In genomic region chr10:95755511-95756004, GRCh38 we compare ENCODE assay signal across 9 cellular contexts. TPM values are rescaled to one million over a fixed set of nuclear protein-coding genes. Genes with fewer than 3 reads are reported as not detected.
DNase-seq lines count a peak whose midpoint lies in the region; ATAC-seq, FAIRE-seq and TF ChIP-seq lines count a peak whose summit lies in the region.
"Had no signal": no experiment of that assay in that cellular context is flagged by ENCODE, and none has a peak within 500 bp of the region (broad histone marks: within the 10 kb centered on the region; RNA-seq: fewer than 3 reads in every experiment).

No MANE protein-coding gene starts in this region.

- no peak for TF ChIP-seq RAD21 in A549 (conservative IDR thresholded peaks at IDR 0.05 in 1 of 2, IDR thresholded peaks at IDR 0.05 in 1 of 2)

- H3K27ac ChIP-seq in A549, result no peak overlapping the region

- H3K4me1 Mint-ChIP-seq in glutamatergic neuron (ENCODE audit: low read depth, unreplicated experiment), result peaks cover 9% of the 10 kb centered on the region
- peaks cover 34% of the 10 kb centered on the region for H3K4me1 Mint-ChIP-seq in osteocyte (ENCODE audit: unreplicated experiment)

- no peaks in the 10 kb centered on the region for H3K4me1 ChIP-seq in A549

- ATAC-seq in A549, result peak; percentile 68 to 81; a peak in 5 of 6 replicates
- ATAC-seq in GM21515 (IDR thresholded peaks at IDR 0.05; ENCODE audit: unreplicated experiment), result peak; percentile 41
- ATAC-seq in HG03045 (IDR thresholded peaks at IDR 0.05; ENCODE audit: unreplicated experiment), result no peak

- H3K9me3 Mint-ChIP-seq in glutamatergic neuron (ENCODE audit: unreplicated experiment) (peaks cover 3% of the 10 kb centered on the region), osteocyte (ENCODE audit: unreplicated experiment) (no peaks in the 10 kb centered on the region)

- FAIRE-seq in A549 (lab: Jason Lieb, UNC), result no peak
- FAIRE-seq: G401.6 had no signal

- H3K27me3 Mint-ChIP-seq in glutamatergic neuron (ENCODE audit: unreplicated experiment) (peaks cover 2% of the 10 kb centered on the region), osteocyte (ENCODE audit: unreplicated experiment) (no peaks in the 10 kb centered on the region)

- H3K36me3 Mint-ChIP-seq in glutamatergic neuron (ENCODE audit: unreplicated experiment), result no peaks in the 10 kb centered on the region
- no peaks in the 10 kb centered on the region for H3K36me3 Mint-ChIP-seq in osteocyte (ENCODE audit: unreplicated experiment)

- H3K27ac Mint-ChIP-seq in glutamatergic neuron (ENCODE audit: unreplicated experiment) (no peak overlapping the region), osteocyte (ENCODE audit: unreplicated experiment) (no peak overlapping the region)

- TF ChIP-seq POLR2A in A549 (IDR thresholded peaks at IDR 0.05; ENCODE audit: low read length), result no peak

- DNase-seq in A549 (ENCODE audit: low read depth in 1 of 2, low spot score in 1 of 2) (peak in 1 of 2 experiments; percentile 31), glutamatergic neuron (no peak), osteocyte (ENCODE audit: extremely low spot score, unreplicated experiment) (no peak), NCI-H2081 treated with DMSO at 0.1 percent for 48 hours (lab: John Stamatoyannopoulos, UW) (no peak), HuH-7 (ENCODE audit: low spot score) (no peak)

- H3K4me3 Mint-ChIP-seq in glutamatergic neuron (ENCODE audit: unreplicated experiment), result peak overlapping the region; percentile 79
- H3K4me3 Mint-ChIP-seq in osteocyte (ENCODE audit: unreplicated experiment), result peak overlapping the region; percentile 65

- H3K4me2 ChIP-seq in A549, result peak overlapping the region; percentile 70

- H3K9me3 ChIP-seq in A549, result no peaks in the 10 kb centered on the region

- TF ChIP-seq EP300 in A549 (IDR thresholded peaks at IDR 0.05), result no peak

- WGBS in A549 (ENCODE audit: missing lambda C conversion rate), result 26% methylated on average over 8 of the region's 8 CpGs

- POLR2A ChIA-PET in A549 (lab: Yijun Ruan, JAX), result no interaction called here

- CTCF ChIA-PET in A549 (lab: Yijun Ruan, JAX), result interaction anchor here (1.4 kb wide), 1 partner anchor 62 kb away, joined by 5 read pairs; the partner anchor contains the start of gene TCTN3

- TF ChIP-seq CTCF in A549 (IDR thresholded peaks at IDR 0.05), result no peak
- no peak for TF ChIP-seq CTCF in glutamatergic neuron (IDR thresholded peaks at IDR 0.05; ENCODE audit: partially characterized antibody, unreplicated experiment)
- TF ChIP-seq CTCF in osteocyte (IDR thresholded peaks at IDR 0.05), result no peak

- H3K4me3 ChIP-seq in A549, result peak overlapping the region; percentile 32

TF ChIP-seq in A549, 52 proteins besides CTCF, POLR2A, EP300 and RAD21:
- TF ChIP-seq HOXB5 (CRISPR knock-in tag; IDR thresholded peaks at IDR 0.05) (no peak), RFX5 (IDR thresholded peaks at IDR 0.05) (peak; percentile 91)

TF ChIP-seq in PFSK-1, 5 proteins besides CTCF, POLR2A, EP300 and RAD21:
- TF ChIP-seq FOXP2 (optimal IDR thresholded peaks at IDR 0.05; ENCODE audit: borderline replicate concordance, extremely low read depth, extremely low read length, insufficient read depth) (no peak), TAF1 (IDR thresholded peaks at IDR 0.05; ENCODE audit: borderline replicate concordance, insufficient read depth, low read length) (0 out of 2 replicates have a peak, but pooled peaks have one; percentile 35)
TF ChIP-seq in PFSK-1: peak in this region for 1.

RNA-seq across cellular contexts. Expression of gene ENTPD1, which starts 0.4 kb away (rescaled TPM):
- polyA plus RNA-seq in A549 (2011; rRNA removed) (0.11 and 0.14 TPM in 2 replicates), A549 (2017; fragmentation: RNase III; extraction: RNeasy Plus Mini Kit Qiagen cat#74134 plus additional on column Dnase treatment) (0.05 to 0.08 TPM (median 0.07 TPM) in 3 replicates)
- polyA plus RNA-seq in A549 (2012; cell fraction: cytosol; rRNA removed), result 0.01 TPM in 1 of 2 replicates, not detected in the other
- polyA plus RNA-seq in A549 (2012; cell fraction: nucleus; rRNA removed), result 0.02 TPM in 2 replicates
- 0.10 and 0.25 TPM in 2 replicates for polyA minus RNA-seq in A549 (2011; rRNA and poly(A)+ RNA removed)
- 2.1 TPM for polyA plus RNA-seq in PFSK-1 (2012; ENCODE audit: insufficient read length, low read depth)
- total RNA-seq in glutamatergic neuron (ENCODE audit: unreplicated experiment) (not detected), osteocyte (1.2 and 1.5 TPM in 2 replicates)
